Comparison of ENCODE assay signal across 8 cellular contexts in genomic region chr17:81685108-81685507, GRCh38. TPM values are rescaled to one million over a fixed set of nuclear protein-coding genes. Genes with fewer than 3 reads are reported as not detected.
DNase-seq lines count a peak whose midpoint lies in the region; ATAC-seq, FAIRE-seq and TF ChIP-seq lines count a peak whose summit lies in the region.

No MANE protein-coding gene starts in this region.

- no peaks in the 10 kb centered on the region for H3K27me3 ChIP-seq in Karpas-422 (ENCODE audit: low read length)

- H3K9ac ChIP-seq in Karpas-422 (ENCODE audit: low read length) (peak overlapping the region; percentile 79), kidney (ENCODE audit: low read length in 2 of 2) (peak overlapping the region; percentile 41 to 85)

- peaks cover 7% of the 10 kb centered on the region for H3K36me3 Mint-ChIP-seq in activated naive CD4-positive, alpha-beta T cell treated with anti-CD3 and anti-CD28 coated beads, Interleukin-2, amount 50 U/mL, for 24 hours
- peaks cover 48% of the 10 kb centered on the region for H3K36me3 Mint-ChIP-seq in stimulated activated naive CD8-positive, alpha-beta T cell treated with anti-CD3 and anti-CD28 coated beads, Interleukin-15, Interleukin-2, amounts not matched to agents 100 ng/mL and 50 ng/mL, for 24 hours (ENCODE audit: low read depth)

- DNase-seq in Karpas-422: no peak
- no peak for DNase-seq in kidney
- DNase-seq in GOT3 (lab: John Stamatoyannopoulos, UW): no peak

- H3K36me3 ChIP-seq in Karpas-422 (ENCODE audit: insufficient read depth, low read length) (peaks cover 15% of the 10 kb centered on the region; the same call in 1 of the 2 replicates), kidney (ENCODE audit: control insufficient read depth in 1 of 2, insufficient read depth in 2 of 2, low read length in 2 of 2) (peaks cover 19 to 33% of the 10 kb centered on the region in 2 donors)

- H3K4me3 Mint-ChIP-seq in activated naive CD4-positive, alpha-beta T cell treated with anti-CD3 and anti-CD28 coated beads, Interleukin-2, amount 50 U/mL, for 24 hours: peak overlapping the region; percentile 92
- H3K4me3 Mint-ChIP-seq in stimulated activated naive CD8-positive, alpha-beta T cell treated with anti-CD3 and anti-CD28 coated beads, Interleukin-15, Interleukin-2, amounts not matched to agents 100 ng/mL and 50 ng/mL, for 24 hours: peak overlapping the region; percentile 94

- peaks cover 28% of the 10 kb centered on the region for H4K20me1 ChIP-seq in Karpas-422 (ENCODE audit: insufficient read depth, low read depth, low read length)

- H3K4me3 ChIP-seq in Karpas-422 (ENCODE audit: low read length): peak overlapping the region; percentile 74
- H3K4me3 ChIP-seq in kidney (ENCODE audit: low read length in 2 of 2): peak overlapping the region; percentile 88 to 95

- no peak overlapping the region for H2AFZ ChIP-seq in Karpas-422 (ENCODE audit: low read length)

- H3K4me2 ChIP-seq in Karpas-422 (ENCODE audit: low read depth, low read length, poor library complexity, severe bottlenecking): peak overlapping the region; percentile 92

- no peak for FAIRE-seq in kidney (lab: Jason Lieb, UNC)

- H3K79me2 ChIP-seq in Karpas-422 (ENCODE audit: low read length): peaks cover 57% of the 10 kb centered on the region

- peak overlapping the region; percentile 93 for H3K27ac ChIP-seq in C4-2B
- no peak overlapping the region for H3K27ac ChIP-seq in Karpas-422 (ENCODE audit: low read length)
- no peak overlapping the region for H3K27ac ChIP-seq in kidney (ENCODE audit: low read depth in 2 of 2, low read length in 2 of 2)

- intact Hi-C loops in kidney (cut with DNase I): no loop called here

- H3K27ac Mint-ChIP-seq in activated naive CD4-positive, alpha-beta T cell treated with anti-CD3 and anti-CD28 coated beads, Interleukin-2, amount 50 U/mL, for 24 hours: peak overlapping the region; percentile 76
- peak overlapping the region; percentile 88 for H3K27ac Mint-ChIP-seq in stimulated activated naive CD8-positive, alpha-beta T cell treated with anti-CD3 and anti-CD28 coated beads, Interleukin-15, Interleukin-2, amounts not matched to agents 100 ng/mL and 50 ng/mL, for 24 hours

- H3K27me3 Mint-ChIP-seq in activated naive CD4-positive, alpha-beta T cell treated with anti-CD3 and anti-CD28 coated beads, Interleukin-2, amount 50 U/mL, for 24 hours: no peaks in the 10 kb centered on the region
- no peaks in the 10 kb centered on the region for H3K27me3 Mint-ChIP-seq in stimulated activated naive CD8-positive, alpha-beta T cell treated with anti-CD3 and anti-CD28 coated beads, Interleukin-15, Interleukin-2, amounts not matched to agents 100 ng/mL and 50 ng/mL, for 24 hours

- H3K4me1 ChIP-seq in Karpas-422 (ENCODE audit: low read length) (peaks cover 23% of the 10 kb centered on the region), kidney (ENCODE audit: control insufficient read depth in 1 of 2, insufficient read depth in 1 of 2, low read depth in 1 of 2, low read length in 2 of 2) (peaks cover 11 to 23% of the 10 kb centered on the region in 2 donors)

- no peak for ATAC-seq in GM21515 (IDR thresholded peaks at IDR 0.05; ENCODE audit: unreplicated experiment)
- no peak for ATAC-seq in HG02970 (IDR thresholded peaks at IDR 0.05; ENCODE audit: low FRiP score, unreplicated experiment)

- TF ChIP-seq CTCF in C4-2B (conservative IDR thresholded peaks at IDR 0.05): no peak
- no peak for TF ChIP-seq CTCF in kidney (IDR thresholded peaks at IDR 0.05; ENCODE audit: borderline replicate concordance, extremely low read depth, insufficient read depth)

- no peaks in the 10 kb centered on the region for H3K9me3 Mint-ChIP-seq in activated naive CD4-positive, alpha-beta T cell treated with anti-CD3 and anti-CD28 coated beads, Interleukin-2, amount 50 U/mL, for 24 hours
- no peaks in the 10 kb centered on the region for H3K9me3 Mint-ChIP-seq in stimulated activated naive CD8-positive, alpha-beta T cell treated with anti-CD3 and anti-CD28 coated beads, Interleukin-15, Interleukin-2, amounts not matched to agents 100 ng/mL and 50 ng/mL, for 24 hours

- peaks cover 43% of the 10 kb centered on the region for H3K4me1 Mint-ChIP-seq in activated naive CD4-positive, alpha-beta T cell treated with anti-CD3 and anti-CD28 coated beads, Interleukin-2, amount 50 U/mL, for 24 hours
- H3K4me1 Mint-ChIP-seq in stimulated activated naive CD8-positive, alpha-beta T cell treated with anti-CD3 and anti-CD28 coated beads, Interleukin-15, Interleukin-2, amounts not matched to agents 100 ng/mL and 50 ng/mL, for 24 hours (ENCODE audit: low read depth): peaks cover 35% of the 10 kb centered on the region

- H3K9me2 ChIP-seq in Karpas-422 (replicated peaks; ENCODE audit: insufficient read depth, low read length): no peaks in the 10 kb centered on the region

- H3K9me3 ChIP-seq in Karpas-422 (ENCODE audit: low read length) (no peaks in the 10 kb centered on the region), kidney (ENCODE audit: control insufficient read depth in 1 of 2, low read length in 2 of 2) (no peaks in the 10 kb centered on the region)

RNA-seq across cellular contexts. Expression of gene HGS, which starts 1.3 kb away (rescaled TPM):
- 57.2 and 90.1 TPM in 2 replicates for total RNA-seq in Karpas-422 (2014; rRNA removed; shearing (Covaris generic); ENCODE audit: low replicate concordance)
- total RNA-seq in kidney: 95.3 TPM
- polyA plus RNA-seq in kidney (ENCODE audit: insufficient read depth, low read depth, low replicate concordance): 85.5 TPM

RNA-seq across cellular contexts. Expression of gene ARL16, which starts 1.5 kb away (rescaled TPM):
- total RNA-seq in Karpas-422 (2014; rRNA removed; shearing (Covaris generic); ENCODE audit: low replicate concordance): 22.4 and 40.7 TPM in 2 replicates
- 34.7 TPM for total RNA-seq in kidney
- 76.1 TPM for polyA plus RNA-seq in kidney (ENCODE audit: insufficient read depth, low read depth, low replicate concordance)

RNA-seq across cellular contexts. Expression of gene MRPL12, which starts 18.1 kb away (rescaled TPM):
- total RNA-seq in Karpas-422 (2014; rRNA removed; shearing (Covaris generic); ENCODE audit: low replicate concordance): 13.6 and 39.8 TPM in 2 replicates
- total RNA-seq in kidney: 52.4 TPM
- polyA plus RNA-seq in kidney (ENCODE audit: insufficient read depth, low read depth, low replicate concordance): 251 TPM

RNA-seq across cellular contexts. Expression of gene CCDC137, which starts 18.6 kb away (rescaled TPM):
- 8.1 and 31.9 TPM in 2 replicates for total RNA-seq in Karpas-422 (2014; rRNA removed; shearing (Covaris generic); ENCODE audit: low replicate concordance)
- 18.8 TPM for total RNA-seq in kidney
- polyA plus RNA-seq in kidney (ENCODE audit: insufficient read depth, low read depth, low replicate concordance): 14.7 TPM

RNA-seq across cellular contexts. Expression of gene OXLD1, which starts 18.7 kb away (rescaled TPM):
- 78.7 and 122 TPM in 2 replicates for total RNA-seq in Karpas-422 (2014; rRNA removed; shearing (Covaris generic); ENCODE audit: low replicate concordance)
- total RNA-seq in kidney: 28.2 TPM
- 51.9 TPM for polyA plus RNA-seq in kidney (ENCODE audit: insufficient read depth, low read depth, low replicate concordance)
